In genomic region chr6:143753678-143754077, GRCh38 we compare ENCODE assay signal across 14 cellular contexts.
"Had no signal": no experiment of that assay in that cellular context is flagged by ENCODE, and none has a peak within 500 bp of the region (broad histone marks: within the 10 kb centered on the region; RNA-seq: fewer than 3 reads in every experiment).

No MANE protein-coding gene starts in this region.

- DNase-seq: effector memory CD4-positive, alpha-beta T cell; esophagus squamous epithelium; foreskin keratinocyte; mesendoderm; naive thymus-derived CD4-positive, alpha-beta T cell; nephron progenitor cell; right cardiac atrium; small intestine; stimulated activated CD4-positive, alpha-beta T cell treated with anti-CD3 and anti-CD28 coated beads, Interleukin-2, amount 100 ng/mL, for 48 hours; upper lobe of right lung had no signal

- H3K4me1 ChIP-seq: esophagus squamous epithelium, foreskin keratinocyte had no signal

- H3K27ac Mint-ChIP-seq: naive thymus-derived CD4-positive, alpha-beta T cell; nephron progenitor cell; stimulated activated memory B cell treated with anti-CD40 and anti-IgM and Interleukin-4, amounts not matched to agents 10 μg/mL and 1 μg/mL and 100 μg/mL, for 72 hours; stimulated activated naive CD8-positive, alpha-beta T cell treated with anti-CD3 and anti-CD28 coated beads, Interleukin-15, Interleukin-2, amounts not matched to agents 100 ng/mL and 50 ng/mL, for 24 hours had no signal

- H3K36me3 ChIP-seq: upper lobe of right lung had no signal

- H3K9me3 Mint-ChIP-seq: naive thymus-derived CD4-positive, alpha-beta T cell; nephron progenitor cell; stimulated activated memory B cell treated with anti-CD40 and anti-IgM and Interleukin-4, amounts not matched to agents 10 μg/mL and 1 μg/mL and 100 μg/mL, for 72 hours; stimulated activated naive CD8-positive, alpha-beta T cell treated with anti-CD3 and anti-CD28 coated beads, Interleukin-15, Interleukin-2, amounts not matched to agents 100 ng/mL and 50 ng/mL, for 24 hours had no signal

- H3K9me3 ChIP-seq: esophagus squamous epithelium, neutrophil, tibial nerve, upper lobe of right lung had no signal

- H3K4me1 Mint-ChIP-seq: stimulated activated memory B cell treated with anti-CD40 and anti-IgM and Interleukin-4, amounts not matched to agents 10 μg/mL and 1 μg/mL and 100 μg/mL, for 72 hours had no signal

- H3K4me3 Mint-ChIP-seq: naive thymus-derived CD4-positive, alpha-beta T cell; nephron progenitor cell; stimulated activated memory B cell treated with anti-CD40 and anti-IgM and Interleukin-4, amounts not matched to agents 10 μg/mL and 1 μg/mL and 100 μg/mL, for 72 hours; stimulated activated naive CD8-positive, alpha-beta T cell treated with anti-CD3 and anti-CD28 coated beads, Interleukin-15, Interleukin-2, amounts not matched to agents 100 ng/mL and 50 ng/mL, for 24 hours had no signal

- H3K27me3 ChIP-seq: esophagus squamous epithelium, foreskin keratinocyte, neutrophil, tibial nerve, upper lobe of right lung had no signal

- H3K27ac ChIP-seq: esophagus squamous epithelium, foreskin keratinocyte, neutrophil, tibial nerve, upper lobe of right lung had no signal

- H3K27me3 Mint-ChIP-seq: naive thymus-derived CD4-positive, alpha-beta T cell; stimulated activated memory B cell treated with anti-CD40 and anti-IgM and Interleukin-4, amounts not matched to agents 10 μg/mL and 1 μg/mL and 100 μg/mL, for 72 hours; stimulated activated naive CD8-positive, alpha-beta T cell treated with anti-CD3 and anti-CD28 coated beads, Interleukin-15, Interleukin-2, amounts not matched to agents 100 ng/mL and 50 ng/mL, for 24 hours had no signal

- H3K4me3 ChIP-seq: esophagus squamous epithelium, tibial nerve, upper lobe of right lung had no signal
